Comparison of ENCODE assay signal across 9 cellular contexts in genomic region chr4:72974694-72975487, GRCh38.
DNase-seq lines count a peak whose midpoint lies in the region; ATAC-seq and TF ChIP-seq lines count a peak whose summit lies in the region.
"Had no signal": no experiment of that assay in that cellular context is flagged by ENCODE, and none has a peak within 500 bp of the region (broad histone marks: within the 10 kb centered on the region; RNA-seq: fewer than 3 reads in every experiment).

No MANE protein-coding gene starts in this region.

- H3K27ac Mint-ChIP-seq in CD4-positive, alpha-beta memory T cell, result no peak overlapping the region
- H3K27ac Mint-ChIP-seq in activated T-helper 17 cell treated with anti-CD3 and anti-CD28 coated beads, Interleukin-2, amount 50 U/mL, for 72 hours, result no peak overlapping the region
- H3K27ac Mint-ChIP-seq: CD4-positive, alpha-beta T cell had no signal

- intact Hi-C loops in left lung (cut with DNase I), result no loop called here
- intact Hi-C loops in CD4-positive, alpha-beta memory T cell (cut with micrococcal nuclease), result no loop called here

- DNase-seq in DMS153 (lab: John Stamatoyannopoulos, UW), result peak; percentile 80
- peak; percentile 15 to 69 for DNase-seq in NCI-H2081 (lab: John Stamatoyannopoulos, UW)
- DNase-seq in left lung, result no peak
- DNase-seq in CD4-positive, alpha-beta memory T cell, result no peak
- DNase-seq in activated CD4-positive, alpha-beta T cell treated with anti-CD3 and anti-CD28 coated beads for 4 hours, result no peak
- DNase-seq: CD4-positive, alpha-beta T cell had no signal

- ATAC-seq in left lung (peak; percentile 39), GM19463 (IDR thresholded peaks at IDR 0.05; ENCODE audit: unreplicated experiment) (no peak)
- no peak for ATAC-seq in activated T-helper 17 cell treated with anti-CD3 and anti-CD28 coated beads, Interleukin-2, amount 50 U/mL, for 72 hours (replicated peaks)

- peaks cover 0 to 7% of the 10 kb centered on the region in 2 donors for H3K4me1 ChIP-seq in left lung
- no peaks in the 10 kb centered on the region for H3K4me1 ChIP-seq in CD4-positive, alpha-beta memory T cell (ENCODE audit: insufficient read depth, low read length)

- CTCF ChIA-PET in CD4-positive, alpha-beta memory T cell (lab: Charles Lee; ENCODE audit: partially characterized antibody), result no interaction called here

- H3K4me1 Mint-ChIP-seq in CD4-positive, alpha-beta memory T cell, result peaks cover 0 to 5% (median 2%) of the 10 kb centered on the region in 4 donors
- no peaks in the 10 kb centered on the region for H3K4me1 Mint-ChIP-seq in activated T-helper 17 cell treated with anti-CD3 and anti-CD28 coated beads, Interleukin-2, amount 50 U/mL, for 72 hours

- H3K27ac ChIP-seq in VCaP (peak overlapping the region; percentile 83), left lung (no peak overlapping the region)
- no peak overlapping the region for H3K27ac ChIP-seq in CD4-positive, alpha-beta memory T cell (ENCODE audit: low read depth, low read length)

- H3K9me3 ChIP-seq in left lung, result no peaks in the 10 kb centered on the region
- H3K9me3 ChIP-seq in CD4-positive, alpha-beta memory T cell (ENCODE audit: control insufficient read depth in 1 of 2, low read length in 2 of 2), result no peaks in the 10 kb centered on the region

- POLR2A ChIA-PET in CD4-positive, alpha-beta memory T cell (lab: Charles Lee; ENCODE audit: partially characterized antibody), result no interaction called here

- peaks cover 0 to 5% (median 0%) of the 10 kb centered on the region in 8 donors for H3K9me3 Mint-ChIP-seq in CD4-positive, alpha-beta memory T cell
- no peaks in the 10 kb centered on the region for H3K9me3 Mint-ChIP-seq in activated T-helper 17 cell treated with anti-CD3 and anti-CD28 coated beads, Interleukin-2, amount 50 U/mL, for 72 hours
- H3K9me3 Mint-ChIP-seq: CD4-positive, alpha-beta T cell had no signal

- H3K4me3 Mint-ChIP-seq in CD4-positive, alpha-beta memory T cell, result peak overlapping the region in 1 of 8 donors; percentile 1
- H3K4me3 Mint-ChIP-seq in activated T-helper 17 cell treated with anti-CD3 and anti-CD28 coated beads, Interleukin-2, amount 50 U/mL, for 72 hours, result no peak overlapping the region
- H3K4me3 Mint-ChIP-seq: CD4-positive, alpha-beta T cell had no signal

- TF ChIP-seq CTCF in VCaP (conservative IDR thresholded peaks at IDR 0.05), result no peak
- TF ChIP-seq CTCF in left lung (IDR thresholded peaks at IDR 0.05), result no peak

- H3K27me3 ChIP-seq in left lung, result no peaks in the 10 kb centered on the region
- H3K27me3 ChIP-seq in CD4-positive, alpha-beta memory T cell (ENCODE audit: insufficient read depth, low read length), result no peaks in the 10 kb centered on the region

- peaks cover 2 to 6% of the 10 kb centered on the region in 2 donors for H3K27me3 Mint-ChIP-seq in CD4-positive, alpha-beta memory T cell
- peaks cover 18% of the 10 kb centered on the region for H3K27me3 Mint-ChIP-seq in activated T-helper 17 cell treated with anti-CD3 and anti-CD28 coated beads, Interleukin-2, amount 50 U/mL, for 72 hours

- no peak overlapping the region for H3K4me3 ChIP-seq in left lung
- no peak overlapping the region for H3K4me3 ChIP-seq in CD4-positive, alpha-beta memory T cell (ENCODE audit: low read length in 2 of 2)

- no peaks in the 10 kb centered on the region for H3K36me3 Mint-ChIP-seq in CD4-positive, alpha-beta memory T cell
- no peaks in the 10 kb centered on the region for H3K36me3 Mint-ChIP-seq in activated T-helper 17 cell treated with anti-CD3 and anti-CD28 coated beads, Interleukin-2, amount 50 U/mL, for 72 hours (ENCODE audit: low read depth)

- no peaks in the 10 kb centered on the region for H3K36me3 ChIP-seq in left lung
- no peaks in the 10 kb centered on the region for H3K36me3 ChIP-seq in CD4-positive, alpha-beta memory T cell (ENCODE audit: insufficient read depth, low read length)

Comparison
In these comparisons a context has a peak if more than half of its experiments do, and no peak if none do; other contexts are left out.
1. DNase-seq: peak in DMS153 (single experiment) and NCI-H2081 (2 of 2); none in left lung (0 of 2), CD4-positive, alpha-beta memory T cell (0 of 5) and activated CD4-positive, alpha-beta T cell treated with anti-CD3 and anti-CD28 coated beads for 4 hours (0 of 2).